In the genomic region with DNA sequence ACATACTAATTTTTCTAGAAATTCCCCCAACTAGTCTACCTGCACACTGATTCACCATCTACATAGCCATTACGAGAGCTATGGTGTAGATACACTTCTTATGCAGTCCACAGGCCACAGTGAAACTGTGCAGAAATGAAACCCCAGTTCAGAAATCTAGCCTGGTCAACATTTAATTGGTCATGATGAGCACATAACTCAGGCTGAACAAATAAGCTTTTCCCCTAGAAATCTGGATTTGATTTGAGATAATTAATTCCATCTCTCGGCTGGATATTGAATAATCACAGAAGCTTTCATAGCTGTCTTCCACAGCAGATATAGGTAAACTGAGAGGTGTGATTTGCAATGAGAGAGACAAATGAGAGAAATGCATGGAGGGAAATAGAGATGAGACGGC, we compare ENCODE assay signal across 1 cellular context.
TF ChIP-seq lines count a peak whose summit lies in the region.

No MANE protein-coding gene starts in this region.

TF ChIP-seq in SK-N-SH, 30 proteins besides CTCF, POLR2A, EP300 and RAD21:
- TF ChIP-seq RFX5 (IDR thresholded peaks at IDR 0.05; ENCODE audit: low read length) (no peak), FOSL2 (IDR thresholded peaks at IDR 0.05; ENCODE audit: borderline replicate concordance, low read depth) (no peak), NRF1 (IDR thresholded peaks at IDR 0.05; ENCODE audit: low read depth, low read length) (no peak), ELF1 (IDR thresholded peaks at IDR 0.05) (no peak), IRF3 (IDR thresholded peaks at IDR 0.05; ENCODE audit: low read depth, low read length) (no peak), SMC3 (IDR thresholded peaks at IDR 0.05; ENCODE audit: low read depth, low read length) (no peak), FOXJ3 (CRISPR knock-in tag; IDR thresholded peaks at IDR 0.05) (no peak), ZBTB33 (IDR thresholded peaks at IDR 0.05; ENCODE audit: borderline replicate concordance, low read depth) (no peak), RXRA (IDR thresholded peaks at IDR 0.05; ENCODE audit: borderline replicate concordance, low read depth) (peak; percentile 44; the same call in 1 of the 2 replicates), TCF12 (IDR thresholded peaks at IDR 0.05) (peak; percentile 96), POLR2AphosphoS5 (IDR thresholded peaks at IDR 0.05; ENCODE audit: low read depth, low read length) (peak; percentile 76), FOXM1 (IDR thresholded peaks at IDR 0.05; ENCODE audit: low read depth) (no peak), MEF2A (IDR thresholded peaks at IDR 0.05; ENCODE audit: borderline replicate concordance, low read depth) (no peak), EZH2phosphoT487 (IDR thresholded peaks at IDR 0.05; ENCODE audit: borderline replicate concordance, low read depth) (no peak), JUND (IDR thresholded peaks at IDR 0.05) (peak; percentile 19; the same call in 1 of the 2 replicates), GATA2 (CRISPR knock-in tag; IDR thresholded peaks at IDR 0.05) (no peak)
- TF ChIP-seq, protein P1, sequence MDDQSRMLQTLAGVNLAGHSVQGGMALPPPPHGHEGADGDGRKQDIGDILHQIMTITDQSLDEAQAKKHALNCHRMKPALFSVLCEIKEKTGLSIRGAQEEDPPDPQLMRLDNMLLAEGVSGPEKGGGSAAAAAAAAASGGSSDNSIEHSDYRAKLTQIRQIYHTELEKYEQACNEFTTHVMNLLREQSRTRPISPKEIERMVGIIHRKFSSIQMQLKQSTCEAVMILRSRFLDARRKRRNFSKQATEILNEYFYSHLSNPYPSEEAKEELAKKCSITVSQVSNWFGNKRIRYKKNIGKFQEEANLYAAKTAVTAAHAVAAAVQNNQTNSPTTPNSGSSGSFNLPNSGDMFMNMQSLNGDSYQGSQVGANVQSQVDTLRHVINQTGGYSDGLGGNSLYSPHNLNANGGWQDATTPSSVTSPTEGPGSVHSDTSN (IDR thresholded peaks at IDR 0.05): peak; percentile 71
- TF ChIP-seq, protein P2, sequence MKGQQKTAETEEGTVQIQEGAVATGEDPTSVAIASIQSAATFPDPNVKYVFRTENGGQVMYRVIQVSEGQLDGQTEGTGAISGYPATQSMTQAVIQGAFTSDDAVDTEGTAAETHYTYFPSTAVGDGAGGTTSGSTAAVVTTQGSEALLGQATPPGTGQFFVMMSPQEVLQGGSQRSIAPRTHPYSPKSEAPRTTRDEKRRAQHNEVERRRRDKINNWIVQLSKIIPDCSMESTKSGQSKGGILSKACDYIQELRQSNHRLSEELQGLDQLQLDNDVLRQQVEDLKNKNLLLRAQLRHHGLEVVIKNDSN (IDR thresholded peaks at IDR 0.05; ENCODE audit: borderline replicate concordance, low read depth): no peak
